3 cellular contexts compared by ENCODE assay signal in the genomic region with DNA sequence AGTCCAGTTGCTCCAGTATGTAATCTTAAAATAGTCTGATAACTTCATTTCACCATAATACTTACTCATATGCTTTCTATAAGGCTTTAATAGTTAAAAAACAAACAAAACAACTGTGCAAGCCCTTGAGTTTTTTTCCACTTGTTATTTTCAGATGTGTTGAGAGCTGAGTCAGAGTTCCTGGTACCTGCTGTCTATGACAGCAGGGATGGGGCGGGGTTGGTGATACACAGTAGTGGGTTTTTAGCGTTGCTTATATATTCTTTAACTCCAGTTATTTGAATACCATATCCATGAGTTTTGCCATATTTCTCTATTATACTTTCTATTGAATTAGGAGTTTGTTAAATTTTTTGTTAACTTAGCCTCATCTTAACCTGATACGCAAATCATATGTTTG.
TF ChIP-seq lines count a peak whose summit lies in the region.

No MANE protein-coding gene starts in this region.

TF ChIP-seq in neural cell, 6 proteins besides CTCF, POLR2A, EP300 and RAD21 (continued from another document):
- TF ChIP-seq REST (IDR thresholded peaks at IDR 0.05; ENCODE audit: borderline replicate concordance) = no peak

TF ChIP-seq in HEK293T, 16 proteins besides CTCF, POLR2A, EP300 and RAD21 (continued from another document):
- TF ChIP-seq TARDBP (IDR thresholded peaks at IDR 0.05) = no peak

TF ChIP-seq in WTC11, 78 proteins besides CTCF, POLR2A, EP300 and RAD21 (continued from another document):
- TF ChIP-seq CDX4 (CRISPR knock-in tag; IDR thresholded peaks at IDR 0.05; ENCODE audit: borderline replicate concordance) (no peak), HMGA2 (CRISPR knock-in tag; IDR thresholded peaks at IDR 0.05) (no peak), ZNF263 (CRISPR knock-in tag; IDR thresholded peaks at IDR 0.05; ENCODE audit: low read depth) (no peak), NR3C1 (CRISPR knock-in tag; conservative IDR thresholded peaks at IDR 0.05; ENCODE audit: low read depth) (no peak), ETV6 (CRISPR knock-in tag; IDR thresholded peaks at IDR 0.05) (no peak)
- TF ChIP-seq, protein P1, sequence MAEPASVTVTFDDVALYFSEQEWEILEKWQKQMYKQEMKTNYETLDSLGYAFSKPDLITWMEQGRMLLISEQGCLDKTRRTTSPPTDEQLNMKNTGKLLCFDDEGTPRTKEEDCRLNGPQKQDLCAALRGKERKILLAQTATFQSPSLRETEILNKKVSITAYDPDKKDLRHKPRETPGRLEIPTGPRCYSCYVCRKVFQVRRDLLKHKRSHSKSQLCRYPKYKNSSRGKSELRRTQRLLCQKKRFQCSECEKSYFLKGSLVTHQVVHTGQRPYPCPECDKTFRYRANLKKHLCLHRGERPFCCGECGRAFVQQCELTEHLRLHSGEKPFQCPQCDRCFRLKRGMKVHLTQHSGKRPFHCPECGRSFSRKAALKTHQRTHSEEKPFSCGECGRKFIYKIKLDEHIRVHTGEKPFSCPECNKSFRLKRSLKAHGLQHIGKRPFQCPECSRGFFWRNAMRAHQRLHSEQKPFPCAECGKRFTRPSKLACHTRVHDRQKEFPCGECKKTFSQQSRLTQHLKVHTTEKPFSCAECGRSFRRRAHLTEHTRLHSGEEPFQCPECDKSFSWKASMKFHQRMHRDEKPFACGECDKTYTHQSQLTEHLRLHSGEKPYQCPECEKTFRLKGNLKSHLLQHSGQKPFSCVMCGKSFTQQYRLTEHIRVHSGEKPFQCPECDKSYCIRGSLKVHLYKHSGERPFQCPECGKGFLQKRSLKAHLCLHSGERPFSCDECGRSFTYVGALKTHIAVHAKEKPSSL (CRISPR knock-in tag; conservative IDR thresholded peaks at IDR 0.05) = no peak
